9 cellular contexts compared by ENCODE assay signal in genomic region chr3:5022187-5022965, GRCh38. TPM values are rescaled to one million over a fixed set of nuclear protein-coding genes. Genes with fewer than 3 reads are reported as not detected.
DNase-seq lines count a peak whose midpoint lies in the region; ATAC-seq and TF ChIP-seq lines count a peak whose summit lies in the region.
"Had no signal": no experiment of that assay in that cellular context is flagged by ENCODE, and none has a peak within 500 bp of the region (broad histone marks: within the 10 kb centered on the region; RNA-seq: fewer than 3 reads in every experiment).

No MANE protein-coding gene starts in this region.

- peak overlapping the region; percentile 78; the same call in 1 of the 2 replicates for H3K27ac ChIP-seq in HUES6 (ENCODE audit: low read depth, low read length)
- H3K27ac ChIP-seq: HL-60 had no signal

- no peak overlapping the region for H3K4me3 ChIP-seq in HUES6 (ENCODE audit: low read depth, low read length)
- H3K4me3 ChIP-seq in fibroblast of the aortic adventitia (ENCODE audit: low read depth, low read length) = no peak overlapping the region

- DNase-seq in GM13976 (ENCODE audit: low spot score) (peak; percentile 80), fibroblast of the aortic adventitia (ENCODE audit: low read depth) (peak; percentile 30), pons (ENCODE audit: low spot score) (no peak), cerebellum (ENCODE audit: low spot score) (no peak), NCI-H510A treated with DMSO at 0.1 percent for 48 hours (lab: John Stamatoyannopoulos, UW) (no peak)
- no peak for DNase-seq in NK-92 treated with Interleukin-12 subunit alpha and Interleukin-12 subunit beta, amount 100 ng/mL, for 24 hours (lab: John Stamatoyannopoulos, UW)

- no peaks in the 10 kb centered on the region for H3K36me3 ChIP-seq in HUES6 (ENCODE audit: control insufficient read depth, insufficient read depth, low read length)

- ATAC-seq in GM21528 (IDR thresholded peaks at IDR 0.05; ENCODE audit: low FRiP score, unreplicated experiment) = peak; percentile 62

- no peaks in the 10 kb centered on the region for H3K27me3 ChIP-seq in HUES6 (ENCODE audit: control insufficient read depth, insufficient read depth, low read length)

- TF ChIP-seq CTCF in GM13976 (IDR thresholded peaks at IDR 0.05; ENCODE audit: borderline replicate concordance, control extremely low read depth, extremely low read depth, insufficient read depth, missing control alignments) (no peak), fibroblast of the aortic adventitia (IDR thresholded peaks at IDR 0.05; ENCODE audit: insufficient read depth, low read length) (no peak)

- 0 out of 2 replicates have a peak, but pooled peaks cover 2% of the 10 kb centered on the region for H3K9me3 ChIP-seq in HUES6 (ENCODE audit: control insufficient read depth, insufficient read depth, low read depth, low read length)

- peaks cover 52% of the 10 kb centered on the region for H3K4me1 ChIP-seq in HUES6 (ENCODE audit: control insufficient read depth, insufficient read depth, low read length)

- H3K9ac ChIP-seq in HUES6 (ENCODE audit: low read length) = peak overlapping the region; percentile 67

- in situ Hi-C loops in GM13976 (cut with MboI; ENCODE audit: low sequenced_read_pairs, unreplicated experiment) = no loop called here

RNA-seq across cellular contexts. Expression of gene BHLHE40, which starts 43.1 kb away (rescaled TPM):
- total RNA-seq in fibroblast of the aortic adventitia (ENCODE audit: low replicate concordance) = 22.9 and 36.1 TPM in 2 replicates
- total RNA-seq in cerebellum = 6.5 TPM

Comparison
In these comparisons a context has a peak if more than half of its experiments do, and no peak if none do; other contexts are left out.
1. DNase-seq: peak in GM13976 (single experiment) and fibroblast of the aortic adventitia (single experiment); none in pons (single experiment), cerebellum (single experiment), NCI-H510A treated with DMSO at 0.1 percent for 48 hours (single experiment) and NK-92 treated with Interleukin-12 subunit alpha and Interleukin-12 subunit beta, amount 100 ng/mL, for 24 hours (single experiment).